ENCODE assay signal across 19 cellular contexts in genomic region chr6:156899532-156899931, GRCh38.
DNase-seq lines count a peak whose midpoint lies in the region; ATAC-seq, FAIRE-seq and TF ChIP-seq lines count a peak whose summit lies in the region.
"Had no signal": no experiment of that assay in that cellular context is flagged by ENCODE, and none has a peak within 500 bp of the region (broad histone marks: within the 10 kb centered on the region; RNA-seq: fewer than 3 reads in every experiment).

No MANE protein-coding gene starts in this region.

- H3K9me2 ChIP-seq in OCI-LY1 (ENCODE audit: low read depth, low read length): no peaks in the 10 kb centered on the region

- WGBS in H1 (ENCODE audit: extremely low coverage in 1 of 2, insufficient coverage in 1 of 2, insufficient read length in 1 of 2, insufficient replicate concordance in 2 of 2, low coverage in 1 of 2, low lambda C conversion rate in 2 of 2, missing lambda C conversion rate in 1 of 2), 2 experiments: 81% methylated on average over 6 of the region's 6 CpGs; no CpG with 5 or more reads in 1 of the 2 experiments

- H4K91ac ChIP-seq in H1 (replicated peaks; ENCODE audit: insufficient read length, low read length): no peak overlapping the region

- H3K4me3 ChIP-seq in OCI-LY1 (ENCODE audit: low read depth, low read length, poor library complexity, severe bottlenecking) (no peak overlapping the region), H1 (ENCODE audit: extremely low read depth in 1 of 4, insufficient read depth in 2 of 4, low read depth in 3 of 4, low read length in 4 of 4) (no peak overlapping the region)

- no peak for TF ChIP-seq POLR2A in H1 (IDR thresholded peaks at IDR 0.05; ENCODE audit: control extremely low read depth in 1 of 2, low read depth in 2 of 2, low read length in 2 of 2)

- H3K4me1 Mint-ChIP-seq in natural killer cell: peaks cover 67 to 68% of the 10 kb centered on the region in 2 donors
- H3K4me1 Mint-ChIP-seq in natural killer cell treated with Interleukin-12 subunit alpha and Interleukin-12 subunit beta and Interleukin-15 and Interleukin-18, amount 100 ng/mL, for 72 hours (ENCODE audit: low read depth in 2 of 2): peaks cover 26 to 50% of the 10 kb centered on the region in 2 donors

- H4K20me1 ChIP-seq in OCI-LY1 (ENCODE audit: insufficient read depth, low read length) (no peaks in the 10 kb centered on the region), H1 (replicated peaks in 1 of 2; ENCODE audit: control insufficient read depth in 1 of 2, insufficient read depth in 2 of 2, low read length in 2 of 2) (peaks cover 3 to 13% of the 10 kb centered on the region in 2 experiments)

- no peak overlapping the region for H2AK5ac ChIP-seq in H1 (ENCODE audit: low read depth, low read length)

- H3F3A ChIP-seq in OCI-LY1 (ENCODE audit: insufficient read depth, low read length): no peaks in the 10 kb centered on the region

- no peak overlapping the region for H3K4ac ChIP-seq in H1 (replicated peaks; ENCODE audit: insufficient read length, low read depth, low read length)

- H2BK120ac ChIP-seq in H1 (replicated peaks; ENCODE audit: low read depth, low read length): no peak overlapping the region

- no peak overlapping the region for H4K8ac ChIP-seq in H1 (ENCODE audit: extremely low read depth, insufficient read depth, low read length)

- H3K27me3 Mint-ChIP-seq in natural killer cell (ENCODE audit: low read depth in 2 of 2): no peaks in the 10 kb centered on the region
- H3K27me3 Mint-ChIP-seq in natural killer cell treated with Interleukin-12 subunit alpha and Interleukin-12 subunit beta and Interleukin-15 and Interleukin-18, amount 100 ng/mL, for 72 hours: no peaks in the 10 kb centered on the region
- H3K27me3 Mint-ChIP-seq: B cell; CD4-positive, alpha-beta T cell had no signal

- no peak overlapping the region for H2BK15ac ChIP-seq in H1 (ENCODE audit: low read length)

- intact Hi-C loops in natural killer cell (cut with micrococcal nuclease): no loop called here

- H3K79me2 ChIP-seq in OCI-LY1 (ENCODE audit: insufficient read depth, low read length): peaks cover 59% of the 10 kb centered on the region
- peaks cover 3 to 65% of the 10 kb centered on the region in 2 experiments; a peak in 3 of 4 replicates for H3K79me2 ChIP-seq in H1 (ENCODE audit: control insufficient read depth in 1 of 2, insufficient read depth in 2 of 2, low read length in 2 of 2)

- no peak for FAIRE-seq in H1 (lab: Jason Lieb, UNC)
- FAIRE-seq: GM12892 had no signal

- in situ Hi-C loops in GM13976 (cut with MboI; ENCODE audit: low sequenced_read_pairs, unreplicated experiment): no loop called here

- peaks cover 14% of the 10 kb centered on the region for H3K4me1 ChIP-seq in OCI-LY1 (ENCODE audit: insufficient read depth, low read length, severe bottlenecking)
- H3K4me1 ChIP-seq in H1 (replicated peaks in 1 of 4; ENCODE audit: control insufficient read depth in 3 of 4, insufficient read depth in 4 of 4, low read length in 3 of 4): peaks cover 0 to 7% (median 2%) of the 10 kb centered on the region in 4 experiments; a peak in 1 of 7 replicates
- H3K4me1 ChIP-seq: Caco-2 had no signal

- CTCF ChIA-PET in H1 (lab: Charles Lee; ENCODE audit: partially characterized antibody): interaction anchor here (0.6 to 3.0 kb wide), 14 partner anchors 9 to 147 kb away, joined by 3 to 11 read pairs (median 4); no protein-coding TSS in a partner anchor

- no peak overlapping the region for H2BK20ac ChIP-seq in H1 (ENCODE audit: low read length)

- H3K27ac ChIP-seq in OCI-LY1 (ENCODE audit: low read depth, low read length, poor library complexity, severe bottlenecking) (no peak overlapping the region), H1 (ENCODE audit: low read depth, low read length) (no peak overlapping the region)
- H3K27ac ChIP-seq: KMS-11 had no signal

- H2AFZ ChIP-seq in OCI-LY1 (ENCODE audit: low read length): no peak overlapping the region
- no peak overlapping the region for H2AFZ ChIP-seq in H1 (ENCODE audit: low read length)

- H3K14ac ChIP-seq in H1 (ENCODE audit: insufficient read length): no peak overlapping the region

- peak overlapping the region; percentile 35 to 55 for H3K27ac Mint-ChIP-seq in natural killer cell
- H3K27ac Mint-ChIP-seq in natural killer cell treated with Interleukin-12 subunit alpha and Interleukin-12 subunit beta and Interleukin-15 and Interleukin-18, amount 100 ng/mL, for 72 hours: no peak overlapping the region
- H3K27ac Mint-ChIP-seq: B cell had no signal

- TF ChIP-seq EP300 in H1 (IDR thresholded peaks at IDR 0.05; ENCODE audit: borderline replicate concordance in 1 of 2, low read depth in 2 of 2, low read length in 2 of 2): no peak

- no peak overlapping the region for H3K23ac ChIP-seq in H1 (ENCODE audit: insufficient read length)

- ATAC-seq in natural killer cell (peak in 1 of 3 donors; percentile 25), GM19351 (IDR thresholded peaks at IDR 0.05; ENCODE audit: unreplicated experiment) (no peak)
- no peak for ATAC-seq in natural killer cell treated with Interleukin-12 subunit alpha and Interleukin-12 subunit beta and Interleukin-15 and Interleukin-18, amount 100 ng/mL, for 72 hours
- ATAC-seq: Panc1 had no signal

- H3K9ac ChIP-seq in OCI-LY1 (ENCODE audit: low read length): no peak overlapping the region
- H3K9ac ChIP-seq in H1 (replicated peaks in 1 of 4; ENCODE audit: extremely low read depth in 1 of 4, low read depth in 3 of 4, low read length in 3 of 4): no peak overlapping the region
- H3K9ac ChIP-seq: KMS-11 had no signal

- no peak for TF ChIP-seq CTCF in natural killer cell (IDR thresholded peaks at IDR 0.05)
- peak; percentile 28; the same call in 1 of the 2 replicates for TF ChIP-seq CTCF in OCI-LY1 (IDR thresholded peaks at IDR 0.05; ENCODE audit: low read length)
- TF ChIP-seq CTCF in H1 (IDR thresholded peaks at IDR 0.05; ENCODE audit: control extremely low read depth in 1 of 3, insufficient read depth in 1 of 3, low read depth in 1 of 3, low read length in 3 of 3): peak in 2 of 3 experiments; percentile 22 to 25; a peak in 2 of 4 replicates
- TF ChIP-seq CTCF in GM13976 (IDR thresholded peaks at IDR 0.05; ENCODE audit: borderline replicate concordance, control extremely low read depth, extremely low read depth, insufficient read depth, missing control alignments): no peak

- no peak overlapping the region for H3K4me2 ChIP-seq in OCI-LY1 (ENCODE audit: low read length)
- H3K4me2 ChIP-seq in H1 (ENCODE audit: insufficient read depth in 1 of 2, low read depth in 2 of 2, low read length in 2 of 2): no peak overlapping the region
- H3K4me2 ChIP-seq: KMS-11 had no signal

- H2BK12ac ChIP-seq in H1 (ENCODE audit: low read depth, low read length): no peak overlapping the region

- TF ChIP-seq RAD21 in H1 (IDR thresholded peaks at IDR 0.05 in 1 of 2, conservative IDR thresholded peaks at IDR 0.05 in 1 of 2; ENCODE audit: low read depth in 2 of 2, low read length in 2 of 2): peak in 1 of 2 experiments; percentile 34; a peak in 3 of 4 replicates

- H3K36me3 ChIP-seq in OCI-LY1 (ENCODE audit: insufficient read depth, low read length) (peaks cover 30% of the 10 kb centered on the region), H1 (ENCODE audit: control insufficient read depth in 2 of 4, insufficient read depth in 4 of 4, low read length in 3 of 4) (peaks cover 0 to 2% (median 1%) of the 10 kb centered on the region in 4 experiments; a peak in 3 of 8 replicates)

- DNase-seq in natural killer cell (no peak), H1 (ENCODE audit: low read depth in 1 of 2, low spot score in 2 of 2) (no peak), GM13976 (ENCODE audit: low spot score) (no peak), KG1 (lab: John Stamatoyannopoulos, UW) (no peak)
- no peak for DNase-seq in natural killer cell treated with Interleukin-12 subunit alpha and Interleukin-12 subunit beta and Interleukin-15 and Interleukin-18, amount 100 ng/mL, for 72 hours (ENCODE audit: low spot score)
- DNase-seq in stimulated activated CD8-positive, alpha-beta memory T cell treated with anti-CD3 and anti-CD28 coated beads, Interleukin-4, amount 100 ng/mL, for 48 hours: no peak
- DNase-seq: Caco-2; CD4-positive, alpha-beta T cell; HCEC 1CT; NCI-H1417 treated with DMSO at 0.1 percent for 48 hours; NCI-H187 treated with DMSO at 0.1 percent for 48 hours; NCI-H345; SW 1271 had no signal

- H3K9me3 Mint-ChIP-seq in natural killer cell: no peaks in the 10 kb centered on the region
- H3K9me3 Mint-ChIP-seq in natural killer cell treated with Interleukin-12 subunit alpha and Interleukin-12 subunit beta and Interleukin-15 and Interleukin-18, amount 100 ng/mL, for 72 hours: no peaks in the 10 kb centered on the region
- H3K9me3 Mint-ChIP-seq: CD4-positive, alpha-beta T cell had no signal

- H3K27me3 ChIP-seq in OCI-LY1 (ENCODE audit: insufficient read depth, low read length): no peaks in the 10 kb centered on the region
- H3K27me3 ChIP-seq in H1 (replicated peaks in 1 of 4; ENCODE audit: control insufficient read depth in 3 of 4, extremely low read depth in 1 of 4, insufficient read depth in 3 of 4, low read length in 3 of 4): no peaks in the 10 kb centered on the region

- H3K9me3 ChIP-seq in OCI-LY1 (ENCODE audit: low read length) (no peaks in the 10 kb centered on the region), H1 (ENCODE audit: insufficient read depth in 2 of 2, low read depth in 1 of 2, low read length in 1 of 2) (no peaks in the 10 kb centered on the region)
- H3K9me3 ChIP-seq: Caco-2 had no signal

- H3K36me3 Mint-ChIP-seq in natural killer cell: no peaks in the 10 kb centered on the region
- no peaks in the 10 kb centered on the region for H3K36me3 Mint-ChIP-seq in natural killer cell treated with Interleukin-12 subunit alpha and Interleukin-12 subunit beta and Interleukin-15 and Interleukin-18, amount 100 ng/mL, for 72 hours

- H3K56ac ChIP-seq in H1 (replicated peaks; ENCODE audit: insufficient read length, low read depth, low read length): no peak overlapping the region

- no peak overlapping the region for H2BK5ac ChIP-seq in H1 (ENCODE audit: low read depth, low read length)

- H3K23me2 ChIP-seq in H1 (ENCODE audit: low read depth, low read length): no peaks in the 10 kb centered on the region

- no peak overlapping the region for H3K4me3 Mint-ChIP-seq in natural killer cell
- H3K4me3 Mint-ChIP-seq in natural killer cell treated with Interleukin-12 subunit alpha and Interleukin-12 subunit beta and Interleukin-15 and Interleukin-18, amount 100 ng/mL, for 72 hours: no peak overlapping the region
- H3K4me3 Mint-ChIP-seq: B cell; CD4-positive, alpha-beta T cell had no signal

- no peak overlapping the region for H3K18ac ChIP-seq in H1 (ENCODE audit: extremely low read depth, low read length)

- peaks cover 11% of the 10 kb centered on the region; the same call in 1 of the 2 replicates for H3K79me1 ChIP-seq in H1 (ENCODE audit: low read depth, low read length)

- H4K5ac ChIP-seq in H1 (ENCODE audit: insufficient read length, low read depth, low read length): no peak overlapping the region

- POLR2A ChIA-PET in H1 (lab: Charles Lee; ENCODE audit: partially characterized antibody): interaction anchor here (1.3 kb wide), 1 partner anchor 9 kb away, joined by 4 read pairs; no protein-coding TSS in a partner anchor

TF ChIP-seq in H1, 55 proteins besides CTCF, POLR2A, EP300 and RAD21 (continues in another document):
- TF ChIP-seq CREB1 (IDR thresholded peaks at IDR 0.05) (no peak), CHD1 (IDR thresholded peaks at IDR 0.05; ENCODE audit: low read depth, low read length) (no peak), POU5F1 (IDR thresholded peaks at IDR 0.05; ENCODE audit: low read depth, low read length) (no peak)

Comparison
In these comparisons a context has a peak if more than half of its experiments do, and no peak if none do; other contexts are left out.
1. H3K27ac Mint-ChIP-seq: peak in natural killer cell (2 of 2); none in natural killer cell treated with Interleukin-12 subunit alpha and Interleukin-12 subunit beta and Interleukin-15 and Interleukin-18, amount 100 ng/mL, for 72 hours (0 of 2).
2. CTCF ChIP-seq: peak in OCI-LY1 (single experiment) and H1 (2 of 3); none in natural killer cell (single experiment) and GM13976 (single experiment).